Comparison of ENCODE assay signal across 32 cellular contexts in the genomic region with DNA sequence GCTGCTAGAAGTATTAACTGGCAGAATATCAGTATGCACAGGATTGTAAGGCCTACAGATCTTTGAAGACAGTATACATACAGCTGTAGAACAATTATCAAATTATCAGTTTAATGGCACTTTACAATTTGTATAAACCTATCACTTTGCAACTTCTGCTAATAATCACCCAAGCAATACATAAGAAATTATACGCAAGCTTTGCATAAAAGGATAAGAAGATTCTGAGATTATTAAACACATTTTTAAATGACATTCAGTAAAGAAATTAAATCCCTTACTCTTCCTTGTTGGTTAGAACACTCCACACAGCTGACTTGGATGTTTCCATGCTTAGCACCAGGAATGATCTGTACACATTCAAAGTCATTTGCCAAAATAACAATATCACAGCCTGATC.
"Had no signal": no experiment of that assay in that cellular context is flagged by ENCODE, and none has a peak within 500 bp of the region (broad histone marks: within the 10 kb centered on the region; RNA-seq: fewer than 3 reads in every experiment).

No MANE protein-coding gene starts in this region.

- DNase-seq: activated CD4-positive, alpha-beta memory T cell treated with anti-CD3 and anti-CD28 coated beads for 36 hours; activated CD4-positive, alpha-beta T cell treated with anti-CD3 and anti-CD28 coated beads for 4 hours; activated CD4-positive, alpha-beta T cell treated with anti-CD3 and anti-CD28 coated beads, Interleukin-2, amount 50 U/mL, for 1 hour; activated CD4-positive, CD25-positive, alpha-beta regulatory T cell treated with anti-CD3 and anti-CD28 coated beads, Interleukin-2, amount 50 U/mL, for 72 hours; activated CD8-positive, alpha-beta memory T cell treated with anti-CD3 and anti-CD28 coated beads, Interleukin-2, amount 50 U/mL, for 4 hours; activated effector memory CD4-positive, alpha-beta T cell treated with Interleukin-2 at 50 U/mL for 16 hours; activated naive CD4-positive, alpha-beta T cell; activated naive CD4-positive, alpha-beta T cell treated with anti-CD3 and anti-CD28 coated beads, Interleukin-2, amount 50 U/mL, for 16 hours; activated naive CD8-positive, alpha-beta T cell treated with anti-CD3 and anti-CD28 coated beads for 36 hours; activated T-cell treated with anti-CD3 and anti-CD28 coated beads for 4 hours; activated T-cell treated with anti-CD3 and anti-CD28 coated beads, Interleukin-2, amount 50 U/mL, for 48 hours; amniotic stem cell; aorta; brain microvascular endothelial cell; central memory CD4-positive, alpha-beta T cell; MM.1S; NCI-H1105; NCI-H1417 treated with DMSO at 0.1 percent for 48 hours; NCI-H187 treated with DMSO at 0.1 percent for 48 hours; NCI-H345; NCI-H526; NCI-H748 treated with DMSO at 0.1 percent for 48 hours; NK-92 treated with Interleukin-12 subunit alpha and Interleukin-12 subunit beta, amount 100 ng/mL, for 24 hours; PC-3; Peyer's patch; RPMI8226; SHP77 treated with DMSO at 0.1 percent for 48 hours; SK-N-SH had no signal

- H3K4me3 ChIP-seq: Peyer's patch, SJSA1 had no signal

- H3K36me3 Mint-ChIP-seq: activated CD4-positive, alpha-beta memory T cell treated with anti-CD3 and anti-CD28 coated beads for 36 hours; WTC11 had no signal

- H3K27ac ChIP-seq: brain microvascular endothelial cell, SJSA1 had no signal

- H3K27me3 ChIP-seq: brain microvascular endothelial cell, Peyer's patch, SJSA1 had no signal

- H3K27ac Mint-ChIP-seq: activated CD4-positive, alpha-beta memory T cell treated with anti-CD3 and anti-CD28 coated beads for 36 hours; activated naive CD8-positive, alpha-beta T cell treated with anti-CD3 and anti-CD28 coated beads for 36 hours; T-helper 1 cell treated with Interleukin-12 subunit alpha and Interleukin-12 subunit beta and Interleukin-4 antibody, amounts not matched to agents 30 μg/mL and 1 μg/mL, for 36 hours; T-helper 2 cell treated with Interferon-gamma antibody and Interleukin-4, amounts not matched to agents 5 μg/mL and 100 μg/mL, for 36 hours; WTC11 had no signal

- ATAC-seq: PC-3, WTC11 had no signal

- H3K27me3 Mint-ChIP-seq: activated CD4-positive, alpha-beta memory T cell treated with anti-CD3 and anti-CD28 coated beads for 36 hours; activated naive CD8-positive, alpha-beta T cell treated with anti-CD3 and anti-CD28 coated beads for 36 hours had no signal

- H3K4me3 Mint-ChIP-seq: activated CD4-positive, alpha-beta memory T cell treated with anti-CD3 and anti-CD28 coated beads for 36 hours; activated naive CD8-positive, alpha-beta T cell treated with anti-CD3 and anti-CD28 coated beads for 36 hours; T-helper 1 cell treated with Interleukin-12 subunit alpha and Interleukin-12 subunit beta and Interleukin-4 antibody, amounts not matched to agents 30 μg/mL and 1 μg/mL, for 36 hours; T-helper 2 cell treated with Interferon-gamma antibody and Interleukin-4, amounts not matched to agents 5 μg/mL and 100 μg/mL, for 36 hours; WTC11 had no signal

- H3K4me1 Mint-ChIP-seq: activated naive CD8-positive, alpha-beta T cell treated with anti-CD3 and anti-CD28 coated beads for 36 hours; WTC11 had no signal

- H3K9me3 Mint-ChIP-seq: T-helper 1 cell treated with Interleukin-12 subunit alpha and Interleukin-12 subunit beta and Interleukin-4 antibody, amounts not matched to agents 30 μg/mL and 1 μg/mL, for 36 hours; T-helper 2 cell treated with Interferon-gamma antibody and Interleukin-4, amounts not matched to agents 5 μg/mL and 100 μg/mL, for 36 hours had no signal
